16 cellular contexts compared by ENCODE assay signal in genomic region chr19:35759697-35760096, GRCh38. TPM values are rescaled to one million over a fixed set of nuclear protein-coding genes. Genes with fewer than 3 reads are reported as not detected.
DNase-seq lines count a peak whose midpoint lies in the region; ATAC-seq, FAIRE-seq and TF ChIP-seq lines count a peak whose summit lies in the region.
"Had no signal": no experiment of that assay in that cellular context is flagged by ENCODE, and none has a peak within 500 bp of the region (broad histone marks: within the 10 kb centered on the region; RNA-seq: fewer than 3 reads in every experiment).

No MANE protein-coding gene starts in this region.

- no peak for FAIRE-seq in keratinocyte (lab: Jason Lieb, UNC)
- FAIRE-seq: D721Med, frontal cortex, kidney had no signal

- dilution Hi-C loops in keratinocyte (cut with MboI; ENCODE audit: extremely low pct_ligation_motif_present, low sequenced_read_pairs): no loop called here

- peaks cover 0 to 19% (median 0%) of the 10 kb centered on the region in 11 experiments; a peak in 7 of 22 replicates for H4K20me1 ChIP-seq in BLaER1 treated with 17β-estradiol and CSF1 and Interleukin-3, amounts not matched to agents 10 nM and 100 nM
- no peaks in the 10 kb centered on the region for H4K20me1 ChIP-seq in keratinocyte (ENCODE audit: control insufficient read depth, extremely low read depth, insufficient read depth, low read length)

- peak overlapping the region; percentile 86 to 98 (median 91); a peak in 21 of 22 replicates for H3K4me2 ChIP-seq in BLaER1 treated with 17β-estradiol and CSF1 and Interleukin-3, amounts not matched to agents 10 nM and 100 nM
- peak overlapping the region; percentile 84 for H3K4me2 ChIP-seq in keratinocyte (ENCODE audit: control insufficient read depth, extremely low read depth, insufficient read depth, low read depth, low read length)

- H2AFZ ChIP-seq in keratinocyte (ENCODE audit: control insufficient read depth, low read length): no peak overlapping the region

- no peak for ATAC-seq in activated CD8-positive, alpha-beta T cell treated with anti-CD3 and anti-CD28 coated beads for 36 hours

- TF ChIP-seq POLR2A in thyroid gland (IDR thresholded peaks at IDR 0.05) (no peak), sigmoid colon (IDR thresholded peaks at IDR 0.05) (no peak)

- intact Hi-C loops in Calu3 (cut with micrococcal nuclease; ENCODE audit: unreplicated experiment) (no loop called here), thyroid gland (cut with DNase I) (loop anchor here (10.0 kb wide), 1 partner anchor 175 kb away; the partner anchor contains the start of gene LRFN3), sigmoid colon (cut with DNase I) (loop anchor here (5.0 to 10.0 kb wide), 4 partner anchors 112 to 383 kb away; partner anchors contain the start of genes CAPNS1, COX6B1, THAP8 and WDR62)
- intact Hi-C loops in activated CD8-positive, alpha-beta T cell treated with anti-CD3 and anti-CD28 coated beads for 36 hours (cut with micrococcal nuclease): no loop called here

- no peak overlapping the region for H3K4me3 ChIP-seq in BLaER1 treated with 17β-estradiol and CSF1 and Interleukin-3, amounts not matched to agents 10 nM and 100 nM
- peak overlapping the region in 1 of 3 experiments; percentile 1 for H3K4me3 ChIP-seq in keratinocyte (ENCODE audit: control insufficient read depth in 2 of 3, extremely low read depth in 1 of 3, insufficient read depth in 2 of 3, low read depth in 1 of 3, low read length in 3 of 3)
- no peak overlapping the region for H3K4me3 ChIP-seq in thyroid gland (replicated peaks in 1 of 3)
- no peak overlapping the region for H3K4me3 ChIP-seq in sigmoid colon
- H3K4me3 ChIP-seq: adrenal gland, thoracic aorta had no signal

- BruUV-seq in Calu3 (replicated peaks; lab: Mats Ljungman, UMichigan): no TSS peak

- CTCF ChIA-PET in Calu3 (lab: Charles Lee): no interaction called here
- CTCF ChIA-PET in activated CD8-positive, alpha-beta T cell treated with anti-CD3 and anti-CD28 coated beads for 36 hours (lab: Charles Lee): interaction anchor here (1.7 kb wide), 1 partner anchor 60 kb away, joined by 4 read pairs; no protein-coding TSS in a partner anchor

- H3K9me1 ChIP-seq in keratinocyte (ENCODE audit: control insufficient read depth, extremely low read depth, insufficient read depth, low read length): no peaks in the 10 kb centered on the region

- TF ChIP-seq CTCF in Calu3 (IDR thresholded peaks at IDR 0.05; ENCODE audit: unreplicated experiment): no peak
- no peak for TF ChIP-seq CTCF in activated CD8-positive, alpha-beta T cell treated with anti-CD3 and anti-CD28 coated beads for 36 hours (IDR thresholded peaks at IDR 0.05)
- no peak for TF ChIP-seq CTCF in keratinocyte (optimal IDR thresholded peaks at IDR 0.05 in 1 of 3, IDR thresholded peaks at IDR 0.05 in 1 of 3, conservative IDR thresholded peaks at IDR 0.05 in 1 of 3; ENCODE audit: extremely low read depth in 1 of 3, insufficient read depth in 2 of 3, low read length in 3 of 3)
- no peak for TF ChIP-seq CTCF in thyroid gland (IDR thresholded peaks at IDR 0.05)
- TF ChIP-seq CTCF in sigmoid colon (IDR thresholded peaks at IDR 0.05): no peak

- POLR2A ChIA-PET in activated CD8-positive, alpha-beta T cell treated with anti-CD3 and anti-CD28 coated beads for 36 hours (lab: Charles Lee): interaction anchor here (0.7 kb wide), 1 partner anchor 31 kb away, joined by 3 read pairs; no protein-coding TSS in a partner anchor

- peaks cover 0 to 14% (median 10%) of the 10 kb centered on the region in 11 experiments; a peak in 12 of 22 replicates for H3K27me3 ChIP-seq in BLaER1 treated with 17β-estradiol and CSF1 and Interleukin-3, amounts not matched to agents 10 nM and 100 nM
- H3K27me3 ChIP-seq in keratinocyte (ENCODE audit: control insufficient read depth, extremely low read depth, insufficient read depth, low read length) (no peaks in the 10 kb centered on the region), thyroid gland (no peaks in the 10 kb centered on the region), sigmoid colon (no peaks in the 10 kb centered on the region)
- H3K27me3 ChIP-seq: adrenal gland had no signal

- H3K4me1 Mint-ChIP-seq in Calu3 (ENCODE audit: low read depth, unreplicated experiment): peaks cover 11% of the 10 kb centered on the region
- H3K4me1 Mint-ChIP-seq in activated CD8-positive, alpha-beta T cell treated with anti-CD3 and anti-CD28 coated beads for 36 hours (ENCODE audit: low read depth): peaks cover 23% of the 10 kb centered on the region

- no peaks in the 10 kb centered on the region for H3K9me3 Mint-ChIP-seq in Calu3 (ENCODE audit: low read depth, unreplicated experiment)
- no peaks in the 10 kb centered on the region for H3K9me3 Mint-ChIP-seq in activated CD8-positive, alpha-beta T cell treated with anti-CD3 and anti-CD28 coated beads for 36 hours

- whole genome bisulfite sequencing in thyroid gland, 2 donors: 89 to 95% methylated on average over 2 of the region's 2 CpGs
- WGBS in sigmoid colon, 2 donors: 96 to 100% methylated on average over 2 of the region's 2 CpGs

- H3K27me3 Mint-ChIP-seq in Calu3 (ENCODE audit: unreplicated experiment): no peaks in the 10 kb centered on the region
- H3K27me3 Mint-ChIP-seq in activated CD8-positive, alpha-beta T cell treated with anti-CD3 and anti-CD28 coated beads for 36 hours: peaks cover 6% of the 10 kb centered on the region

- peaks cover 20% of the 10 kb centered on the region for H3K79me2 ChIP-seq in keratinocyte (ENCODE audit: control insufficient read depth, insufficient read depth, low read length)

- H3K4me1 ChIP-seq in BLaER1 treated with 17β-estradiol and CSF1 and Interleukin-3, amounts not matched to agents 10 nM and 100 nM: peaks cover 25 to 42% (median 30%) of the 10 kb centered on the region in 10 experiments
- H3K4me1 ChIP-seq in keratinocyte (ENCODE audit: control insufficient read depth, extremely low read depth, insufficient read depth, low read length): peaks cover 23% of the 10 kb centered on the region
- peaks cover 13 to 20% of the 10 kb centered on the region in 2 donors for H3K4me1 ChIP-seq in thyroid gland
- H3K4me1 ChIP-seq in sigmoid colon: peaks cover 0 to 49% (median 37%) of the 10 kb centered on the region in 4 donors

- peak overlapping the region; percentile 99 for H3K4me3 Mint-ChIP-seq in Calu3 (ENCODE audit: low read depth, unreplicated experiment)
- peak overlapping the region; percentile 89 for H3K4me3 Mint-ChIP-seq in activated CD8-positive, alpha-beta T cell treated with anti-CD3 and anti-CD28 coated beads for 36 hours

- DNase-seq in Calu3 (no peak), keratinocyte (ENCODE audit: low read depth, low spot score) (no peak), A172 (ENCODE audit: low spot score) (no peak), thyroid gland (no peak), sigmoid colon (no peak)
- DNase-seq in activated CD8-positive, alpha-beta T cell treated with anti-CD3 and anti-CD28 coated beads for 36 hours: no peak
- DNase-seq: activated CD4-positive, alpha-beta T cell treated with anti-CD3 and anti-CD28 coated beads for 4 hours; kidney; NCI-H146; NCI-H748 treated with DMSO at 0.1 percent for 48 hours had no signal

- no peak for TF ChIP-seq EP300 in sigmoid colon (IDR thresholded peaks at IDR 0.05)

- H3K36me3 Mint-ChIP-seq in Calu3 (ENCODE audit: insufficient read depth, unreplicated experiment): peaks cover 84% of the 10 kb centered on the region
- peaks cover 25% of the 10 kb centered on the region for H3K36me3 Mint-ChIP-seq in activated CD8-positive, alpha-beta T cell treated with anti-CD3 and anti-CD28 coated beads for 36 hours (ENCODE audit: low read depth)

- H3K27ac ChIP-seq in BLaER1 treated with 17β-estradiol and CSF1 and Interleukin-3, amounts not matched to agents 10 nM and 100 nM: 0 out of 22 replicates have a peak overlapping the region, but pooled peaks of 3 of the 11 experiments have one; percentile 3 to 25 (median 6)
- H3K27ac ChIP-seq in keratinocyte (ENCODE audit: control insufficient read depth, insufficient read depth, low read length) (no peak overlapping the region), thyroid gland (no peak overlapping the region), sigmoid colon (no peak overlapping the region)
- H3K27ac ChIP-seq: adrenal gland, thoracic aorta had no signal

- no peak overlapping the region for H3K27ac Mint-ChIP-seq in Calu3 (ENCODE audit: unreplicated experiment)
- H3K27ac Mint-ChIP-seq in activated CD8-positive, alpha-beta T cell treated with anti-CD3 and anti-CD28 coated beads for 36 hours: no peak overlapping the region

- peak overlapping the region in 10 of 11 experiments; percentile 33 to 98 (median 92); a peak in 18 of 22 replicates for H3K9ac ChIP-seq in BLaER1 treated with 17β-estradiol and CSF1 and Interleukin-3, amounts not matched to agents 10 nM and 100 nM
- peak overlapping the region; percentile 15 for H3K9ac ChIP-seq in keratinocyte (ENCODE audit: control insufficient read depth, extremely low read depth, insufficient read depth, low read length)

- no peaks in the 10 kb centered on the region for H3K9me3 ChIP-seq in BLaER1 treated with 17β-estradiol and CSF1 and Interleukin-3, amounts not matched to agents 10 nM and 100 nM (replicated peaks in 1 of 11)
- H3K9me3 ChIP-seq in keratinocyte (ENCODE audit: control insufficient read depth, low read depth, low read length) (no peaks in the 10 kb centered on the region), thyroid gland (no peaks in the 10 kb centered on the region), sigmoid colon (no peaks in the 10 kb centered on the region)
- H3K9me3 ChIP-seq: adrenal gland, thoracic aorta had no signal

- H3K36me3 ChIP-seq in BLaER1 treated with 17β-estradiol and CSF1 and Interleukin-3, amounts not matched to agents 10 nM and 100 nM: peaks cover 41 to 66% (median 53%) of the 10 kb centered on the region in 11 experiments
- H3K36me3 ChIP-seq in keratinocyte (ENCODE audit: control insufficient read depth in 2 of 2, extremely low read depth in 1 of 2, insufficient read depth in 2 of 2, low read length in 2 of 2) (peaks cover 5 to 16% of the 10 kb centered on the region in 2 experiments), thyroid gland (peaks cover 0 to 8% of the 10 kb centered on the region in 2 donors), sigmoid colon (peaks cover 0 to 43% (median 8%) of the 10 kb centered on the region in 4 donors)

RNA-seq across cellular contexts. Expression of gene PROSER3, which starts 1.7 kb away (rescaled TPM):
- total RNA-seq in Calu3 (2022) (70.3 and 70.7 TPM in 2 replicates), thyroid gland (10 to 100 TPM in 3 of 4 donors, 1 to 10 TPM in 1; 8.2 to 34.3 (median 13.2) TPM), sigmoid colon (1 to 10 TPM; 2.9 to 6.1 (median 5.2) TPM)
- total RNA-seq in activated CD8-positive, alpha-beta T cell treated with anti-CD3 and anti-CD28 coated beads for 36 hours: 10 to 100 TPM; 40.7 to 41.1 TPM
- polyA plus RNA-seq in keratinocyte (5.3 to 15.5 TPM (median 5.5 TPM) in 3 replicates), sigmoid colon (10 to 100 TPM in 1 of 3 donors, 1 to 10 TPM in 2; 2.4 to 16.5 (median 3.5) TPM)
- 2.6 TPM for polyA plus RNA-seq in keratinocyte (2011; ENCODE audit: low read depth)
- polyA plus RNA-seq in keratinocyte (2011; cell fraction: cytosol; rRNA removed): 8.2 and 9.5 TPM in 2 replicates
- 41.6 and 58.7 TPM in 2 replicates for polyA plus RNA-seq in keratinocyte (2011; cell fraction: nucleus; rRNA removed)
- polyA plus RNA-seq in keratinocyte (2012; ENCODE audit: low replicate concordance): 12.7 and 13.6 TPM in 2 replicates
- polyA minus RNA-seq in keratinocyte: 14.6 to 79.7 TPM (median 16.3 TPM) in 3 replicates
- 12.1 TPM for polyA minus RNA-seq in keratinocyte (2011; cell fraction: cytosol; rRNA and poly(A)+ RNA removed)
- 9.4 and 24.8 TPM in 2 replicates for polyA minus RNA-seq in keratinocyte (2011; cell fraction: nucleus; rRNA and poly(A)+ RNA removed)
- total RNA-seq in A172 (2014; rRNA removed; shearing (Covaris generic)): 5.7 and 7.0 TPM in 2 replicates

RNA-seq across cellular contexts. Expression of gene HSPB6, which starts 2.9 kb away (rescaled TPM):
- total RNA-seq in Calu3 (2022) (0.71 and 0.93 TPM in 2 replicates), thyroid gland (10 to 100 TPM; 17.3 to 31.8 (median 23.1) TPM), sigmoid colon (100 to 1,000 TPM in 3 of 4 donors, 10 to 100 TPM in 1; 59.4 to 275 (median 154) TPM)
- under 1 TPM; 0.85 to 0.95 TPM for total RNA-seq in activated CD8-positive, alpha-beta T cell treated with anti-CD3 and anti-CD28 coated beads for 36 hours
- polyA plus RNA-seq in keratinocyte (not detected in 3 replicates), sigmoid colon (10 to 100 TPM in 2 of 3 donors, 1 to 10 TPM in 1; 4.4 to 36.6 (median 35.9) TPM)
- polyA plus RNA-seq in keratinocyte (2011; ENCODE audit: low read depth): not detected
- not detected in 2 replicates for polyA plus RNA-seq in keratinocyte (2011; cell fraction: cytosol; rRNA removed)
- not detected in 2 replicates for polyA plus RNA-seq in keratinocyte (2011; cell fraction: nucleus; rRNA removed)
- polyA plus RNA-seq in keratinocyte (2012; ENCODE audit: low replicate concordance): 0.07 and 0.17 TPM in 2 replicates
- 0.20 TPM in 1 of 3 replicates, not detected in the others for polyA minus RNA-seq in keratinocyte
- not detected for polyA minus RNA-seq in keratinocyte (2011; cell fraction: cytosol; rRNA and poly(A)+ RNA removed)
- not detected in 2 replicates for polyA minus RNA-seq in keratinocyte (2011; cell fraction: nucleus; rRNA and poly(A)+ RNA removed)
- total RNA-seq in A172 (2014; rRNA removed; shearing (Covaris generic)): 0.07 and 0.72 TPM in 2 replicates
- total RNA-seq: SK-MEL-5 had no signal

RNA-seq across cellular contexts. Expression of gene LIN37, which starts 11.3 kb away (rescaled TPM):
- 12.4 and 15.9 TPM in 2 replicates for total RNA-seq in Calu3 (2022)
- 1 to 10 TPM; 4.5 to 7.8 TPM for total RNA-seq in activated CD8-positive, alpha-beta T cell treated with anti-CD3 and anti-CD28 coated beads for 36 hours
- polyA plus RNA-seq in keratinocyte: 6.7 to 11.8 TPM (median 9.2 TPM) in 3 replicates
- polyA plus RNA-seq in keratinocyte (2011; ENCODE audit: low read depth): 6.4 TPM
- polyA plus RNA-seq in keratinocyte (2011; cell fraction: cytosol; rRNA removed): 6.7 and 11.7 TPM in 2 replicates
- polyA plus RNA-seq in keratinocyte (2011; cell fraction: nucleus; rRNA removed): 29.9 and 31.0 TPM in 2 replicates
- 14.0 and 15.0 TPM in 2 replicates for polyA plus RNA-seq in keratinocyte (2012; ENCODE audit: low replicate concordance)
- polyA minus RNA-seq in keratinocyte: 4.1 to 11.4 TPM (median 9.2 TPM) in 3 replicates
- 40.7 TPM for polyA minus RNA-seq in keratinocyte (2011; cell fraction: cytosol; rRNA and poly(A)+ RNA removed)
- 7.9 and 8.4 TPM in 2 replicates for polyA minus RNA-seq in keratinocyte (2011; cell fraction: nucleus; rRNA and poly(A)+ RNA removed)
- 13.8 and 16.4 TPM in 2 replicates for total RNA-seq in A172 (2014; rRNA removed; shearing (Covaris generic))
- 10 to 100 TPM in 2 of 4 donors, 1 to 10 TPM in 2; 8.2 to 21.5 (median 14.1) TPM for total RNA-seq in thyroid gland
- total RNA-seq in sigmoid colon: 10 to 100 TPM; 12.5 to 19.1 (median 15.9) TPM
- polyA plus RNA-seq in sigmoid colon: 10 to 100 TPM in 2 of 3 donors, 1 to 10 TPM in 1; 8.4 to 13.6 (median 11.3) TPM

RNA-seq across cellular contexts. Expression of gene PSENEN, which starts 14.2 kb away (rescaled TPM):
- total RNA-seq in Calu3 (2022) (114 and 126 TPM in 2 replicates), thyroid gland (10 to 100 TPM; 34.0 to 73.8 (median 40.5) TPM), sigmoid colon (10 to 100 TPM; 27.8 to 44.9 (median 36.6) TPM)
- 10 to 100 TPM; 37.2 to 41.3 TPM for total RNA-seq in activated CD8-positive, alpha-beta T cell treated with anti-CD3 and anti-CD28 coated beads for 36 hours
- polyA plus RNA-seq in keratinocyte (36.2 to 53.8 TPM (median 49.7 TPM) in 3 replicates), sigmoid colon (10 to 100 TPM; 48.0 to 72.3 (median 59.4) TPM)
- polyA plus RNA-seq in keratinocyte (2011; ENCODE audit: low read depth): 3.1 TPM
- polyA plus RNA-seq in keratinocyte (2011; cell fraction: cytosol; rRNA removed): 49.4 and 58.2 TPM in 2 replicates
- 36.8 and 56.0 TPM in 2 replicates for polyA plus RNA-seq in keratinocyte (2011; cell fraction: nucleus; rRNA removed)
- polyA plus RNA-seq in keratinocyte (2012; ENCODE audit: low replicate concordance): 70.6 and 72.7 TPM in 2 replicates
- 33.1 to 60.8 TPM (median 41.5 TPM) in 3 replicates for polyA minus RNA-seq in keratinocyte
- polyA minus RNA-seq in keratinocyte (2011; cell fraction: cytosol; rRNA and poly(A)+ RNA removed): 14.2 TPM
- polyA minus RNA-seq in keratinocyte (2011; cell fraction: nucleus; rRNA and poly(A)+ RNA removed): 13.9 and 15.4 TPM in 2 replicates
- total RNA-seq in A172 (2014; rRNA removed; shearing (Covaris generic)): 37.1 and 40.9 TPM in 2 replicates

RNA-seq across cellular contexts. Expression of gene U2AF1L4, which starts 14.5 kb away (rescaled TPM):
- total RNA-seq in Calu3 (2022) (15.1 and 16.2 TPM in 2 replicates), thyroid gland (10 to 100 TPM; 29.7 to 51.7 (median 36.8) TPM), sigmoid colon (10 to 100 TPM; 16.3 to 53.5 (median 27.9) TPM)
- 10 to 100 TPM; 41.7 to 42.5 TPM for total RNA-seq in activated CD8-positive, alpha-beta T cell treated with anti-CD3 and anti-CD28 coated beads for 36 hours
- polyA plus RNA-seq in keratinocyte (8.9 to 14.7 TPM (median 11.4 TPM) in 3 replicates), sigmoid colon (10 to 100 TPM; 12.7 to 23.4 (median 16.0) TPM)
- 1.8 TPM for polyA plus RNA-seq in keratinocyte (2011; ENCODE audit: low read depth)
- 6.4 and 10.2 TPM in 2 replicates for polyA plus RNA-seq in keratinocyte (2011; cell fraction: cytosol; rRNA removed)
- 27.2 and 32.1 TPM in 2 replicates for polyA plus RNA-seq in keratinocyte (2011; cell fraction: nucleus; rRNA removed)
- 9.0 and 12.1 TPM in 2 replicates for polyA plus RNA-seq in keratinocyte (2012; ENCODE audit: low replicate concordance)
- 4.3 to 8.7 TPM (median 8.3 TPM) in 3 replicates for polyA minus RNA-seq in keratinocyte
- polyA minus RNA-seq in keratinocyte (2011; cell fraction: cytosol; rRNA and poly(A)+ RNA removed): 3.5 TPM
- polyA minus RNA-seq in keratinocyte (2011; cell fraction: nucleus; rRNA and poly(A)+ RNA removed): 3.8 and 4.7 TPM in 2 replicates
- total RNA-seq in A172 (2014; rRNA removed; shearing (Covaris generic)): 6.9 and 18.0 TPM in 2 replicates

Comparison
In these comparisons a context has a peak if more than half of its experiments do, and no peak if none do; other contexts are left out.
1. intact Hi-C loops: an anchor here in thyroid gland (10.0 kb wide) and sigmoid colon (5.0 to 10.0 kb wide); none called in Calu3 and activated CD8-positive, alpha-beta T cell treated with anti-CD3 and anti-CD28 coated beads for 36 hours.